Comparison of ENCODE assay signal across 10 cellular contexts in genomic region chr9:21182810-21183736, GRCh38. TPM values are rescaled to one million over a fixed set of nuclear protein-coding genes. Genes with fewer than 3 reads are reported as not detected.
DNase-seq lines count a peak whose midpoint lies in the region; ATAC-seq and TF ChIP-seq lines count a peak whose summit lies in the region.
"Not testable (repeated sequence)": the region's sequence is repeated elsewhere in the genome, so short reads cannot be mapped to it uniquely, and the experiment has no call there.
"Had no signal": no experiment of that assay in that cellular context is flagged by ENCODE, and none has a peak within 500 bp of the region (broad histone marks: within the 10 kb centered on the region; RNA-seq: fewer than 3 reads in every experiment).

No MANE protein-coding gene starts in this region.

- TF ChIP-seq CTCF in CD14-positive monocyte (IDR thresholded peaks at IDR 0.05) (peak; percentile 68), nephron progenitor cell (IDR thresholded peaks at IDR 0.05) (peak; percentile 50)
- not testable (repeated sequence) for TF ChIP-seq CTCF in HEK293 (tag by site-specific recombination; IDR thresholded peaks at IDR 0.05)

- peak overlapping the region in 1 of 2 donors; percentile 51 for H3K4me3 Mint-ChIP-seq in CD14-positive monocyte
- H3K4me3 Mint-ChIP-seq in activated naive CD8-positive, alpha-beta T cell treated with anti-CD3 and anti-CD28 coated beads for 36 hours; nephron progenitor cell: not testable (repeated sequence)

- DNase-seq in CD14-positive monocyte (ENCODE audit: low spot score); nephron progenitor cell: not testable (repeated sequence)
- DNase-seq in OCI-M1 (lab: John Stamatoyannopoulos, UW) (peak; percentile 74), globus pallidus (ENCODE audit: low spot score) (peak; percentile 11)
- DNase-seq in activated naive CD8-positive, alpha-beta T cell treated with anti-CD3 and anti-CD28 coated beads for 36 hours, result peak; percentile 15

- H3K9me3 ChIP-seq in HEK293 (ENCODE audit: control insufficient read depth, insufficient read depth, low read depth, low read length), result not testable (repeated sequence)

- H3K4me1 Mint-ChIP-seq in CD14-positive monocyte, result peaks cover 15% of the 10 kb centered on the region
- not testable (repeated sequence) for H3K4me1 Mint-ChIP-seq in activated naive CD8-positive, alpha-beta T cell treated with anti-CD3 and anti-CD28 coated beads for 36 hours; nephron progenitor cell

- intact Hi-C loops in CD14-positive monocyte (cut with micrococcal nuclease), result not testable (repeated sequence)

- not testable (repeated sequence) for H3K4me3 ChIP-seq in HEK293 (ENCODE audit: low read depth, low read length)

- H3K9me3 Mint-ChIP-seq in CD14-positive monocyte; activated naive CD8-positive, alpha-beta T cell treated with anti-CD3 and anti-CD28 coated beads for 36 hours; nephron progenitor cell: not testable (repeated sequence)

- not testable (repeated sequence) for H3K27me3 Mint-ChIP-seq in CD14-positive monocyte (ENCODE audit: low read depth in 3 of 3); activated naive CD8-positive, alpha-beta T cell treated with anti-CD3 and anti-CD28 coated beads for 36 hours
- peaks cover 13% of the 10 kb centered on the region for H3K27me3 Mint-ChIP-seq in nephron progenitor cell (ENCODE audit: low read depth, poor library complexity)

- H3K36me3 ChIP-seq in HEK293 (ENCODE audit: control insufficient read depth in 2 of 2, insufficient read depth in 1 of 2, low read length in 2 of 2), result not testable (repeated sequence)

- POLR2A ChIA-PET in HEK293 (lab: Yijun Ruan, JAX), result not testable (repeated sequence)

- not testable (repeated sequence) for H3K4me1 ChIP-seq in HEK293 (ENCODE audit: control insufficient read depth, insufficient read depth, low read length)

- H3K27ac ChIP-seq in HEK293 (ENCODE audit: extremely low read depth, low read depth, low read length), result not testable (repeated sequence)

- CTCF ChIA-PET in HEK293 (lab: Yijun Ruan, JAX), result interaction anchor here (0.6 to 2.3 kb wide), 35 partner anchors 9 to 1130 kb away, joined by 3 to 24 read pairs (median 4); partner anchors contain the start of genes IFNA10 and IFNA8

- peak overlapping the region in 6 of 7 donors; percentile 19 to 88 (median 56) for H3K27ac Mint-ChIP-seq in CD14-positive monocyte
- not testable (repeated sequence) for H3K27ac Mint-ChIP-seq in activated naive CD8-positive, alpha-beta T cell treated with anti-CD3 and anti-CD28 coated beads for 36 hours; nephron progenitor cell

- peak; percentile 97 for ATAC-seq in GM18868 (IDR thresholded peaks at IDR 0.05; ENCODE audit: unreplicated experiment)
- peak; percentile 91 for ATAC-seq in HG03520 (IDR thresholded peaks at IDR 0.05; ENCODE audit: unreplicated experiment)

- H3K36me3 Mint-ChIP-seq in CD14-positive monocyte; activated naive CD8-positive, alpha-beta T cell treated with anti-CD3 and anti-CD28 coated beads for 36 hours; nephron progenitor cell (ENCODE audit: low read depth): not testable (repeated sequence)

TF ChIP-seq in HEK293, 187 proteins besides CTCF, POLR2A, EP300 and RAD21:
- TF ChIP-seq PRDM1 (tag by site-specific recombination; IDR thresholded peaks at IDR 0.05), result 0 out of 2 replicates have a peak, but pooled peaks have one; percentile 7
- TF ChIP-seq ZNF654 (tag by site-specific recombination; IDR thresholded peaks at IDR 0.05; ENCODE audit: low read depth), result peak; percentile 17; the same call in 1 of the 2 replicates

RNA-seq across cellular contexts. Expression of gene IFNA4, which starts 4.3 kb away (rescaled TPM):
- not detected for polyA plus RNA-seq in CD14-positive monocyte
- total RNA-seq in activated naive CD8-positive, alpha-beta T cell treated with anti-CD3 and anti-CD28 coated beads for 36 hours, result not detected
- total RNA-seq: dermis microvascular lymphatic vessel endothelial cell had no signal
- polyA plus RNA-seq: IgD-negative memory B cell had no signal

RNA-seq across cellular contexts. Expression of gene IFNA21, which starts 16.6 kb away (rescaled TPM):
- not detected for polyA plus RNA-seq in CD14-positive monocyte
- not detected for total RNA-seq in activated naive CD8-positive, alpha-beta T cell treated with anti-CD3 and anti-CD28 coated beads for 36 hours
- total RNA-seq: dermis microvascular lymphatic vessel endothelial cell had no signal
- polyA plus RNA-seq: IgD-negative memory B cell had no signal

RNA-seq across cellular contexts. Expression of gene IFNA7, which starts 18.9 kb away (rescaled TPM):
- polyA plus RNA-seq in CD14-positive monocyte, result not detected
- total RNA-seq in activated naive CD8-positive, alpha-beta T cell treated with anti-CD3 and anti-CD28 coated beads for 36 hours, result not detected
- total RNA-seq: dermis microvascular lymphatic vessel endothelial cell had no signal
- polyA plus RNA-seq: IgD-negative memory B cell had no signal

RNA-seq across cellular contexts. Expression of gene IFNA10, which starts 23.9 kb away (rescaled TPM):
- polyA plus RNA-seq in CD14-positive monocyte, result not detected
- not detected for total RNA-seq in activated naive CD8-positive, alpha-beta T cell treated with anti-CD3 and anti-CD28 coated beads for 36 hours
- total RNA-seq: dermis microvascular lymphatic vessel endothelial cell had no signal
- polyA plus RNA-seq: IgD-negative memory B cell had no signal

RNA-seq across cellular contexts. Expression of gene IFNA16, which starts 34.0 kb away (rescaled TPM):
- not detected for polyA plus RNA-seq in CD14-positive monocyte
- not detected for total RNA-seq in activated naive CD8-positive, alpha-beta T cell treated with anti-CD3 and anti-CD28 coated beads for 36 hours
- total RNA-seq: dermis microvascular lymphatic vessel endothelial cell had no signal
- polyA plus RNA-seq: IgD-negative memory B cell had no signal
